2 cellular contexts compared by ENCODE assay signal in genomic region chr13:26222523-26223046, GRCh38.
TF ChIP-seq lines count a peak whose summit lies in the region.

No MANE protein-coding gene starts in this region.

TF ChIP-seq in K562, 482 proteins besides CTCF, POLR2A, EP300 and RAD21 (continued from another document and continues in another):
- TF ChIP-seq AFF4 (CRISPR knock-in tag; IDR thresholded peaks at IDR 0.05) (no peak), MBD2 (IDR thresholded peaks at IDR 0.05; ENCODE audit: borderline replicate concordance, low read depth) (no peak), TRIM24 (IDR thresholded peaks at IDR 0.05) (peak in 1 of 2 experiments; percentile 17; a peak in 1 of 4 replicates), ZNF780A (CRISPR knock-in tag; IDR thresholded peaks at IDR 0.05) (no peak), GABPA (tag; conservative IDR thresholded peaks at IDR 0.05; ENCODE audit: low read depth) (peak; percentile 83), GTF2A2 (tag; IDR thresholded peaks at IDR 0.05) (no peak), E2F1 (CRISPR knock-in tag; IDR thresholded peaks at IDR 0.05) (no peak), CGGBP1 (CRISPR knock-in tag; IDR thresholded peaks at IDR 0.05) (no peak), ZMIZ1 (IDR thresholded peaks at IDR 0.05; ENCODE audit: low read depth in 2 of 2, low read length in 2 of 2) (no peak), HDAC3 (IDR thresholded peaks at IDR 0.05; ENCODE audit: borderline replicate concordance, partially characterized antibody) (no peak), MAZ (CRISPR knock-in tag; conservative IDR thresholded peaks at IDR 0.05 in 1 of 2, IDR thresholded peaks at IDR 0.05 in 1 of 2) (no peak), ARID3B (CRISPR knock-in tag; IDR thresholded peaks at IDR 0.05; ENCODE audit: borderline replicate concordance) (no peak), ZEB2 (IDR thresholded peaks at IDR 0.05) (peak; percentile 6; the same call in 1 of the 2 replicates), SNRNP70 (optimal IDR thresholded peaks at IDR 0.05; ENCODE audit: low read depth, low read length) (no peak), ETS2 (tag; IDR thresholded peaks at IDR 0.05; ENCODE audit: borderline replicate concordance, poor library complexity, severe bottlenecking) (no peak), YY1 (IDR thresholded peaks at IDR 0.05; ENCODE audit: borderline replicate concordance in 1 of 3, control insufficient read depth in 1 of 3, extremely low read depth in 1 of 3, insufficient read depth in 3 of 3, insufficient read length in 1 of 3, insufficient replicate concordance in 2 of 3, low read depth in 1 of 3, low read length in 2 of 3) (no peak), SREBF1 (IDR thresholded peaks at IDR 0.05; ENCODE audit: borderline replicate concordance, low read depth, low read length) (no peak)

TF ChIP-seq in HepG2, 621 proteins besides CTCF, POLR2A, EP300 and RAD21 (continued from another document):
- TF ChIP-seq ZGPAT (CRISPR knock-in tag; IDR thresholded peaks at IDR 0.05): peak; percentile 73; the same call in 1 of the 2 replicates
